In the genomic region with DNA sequence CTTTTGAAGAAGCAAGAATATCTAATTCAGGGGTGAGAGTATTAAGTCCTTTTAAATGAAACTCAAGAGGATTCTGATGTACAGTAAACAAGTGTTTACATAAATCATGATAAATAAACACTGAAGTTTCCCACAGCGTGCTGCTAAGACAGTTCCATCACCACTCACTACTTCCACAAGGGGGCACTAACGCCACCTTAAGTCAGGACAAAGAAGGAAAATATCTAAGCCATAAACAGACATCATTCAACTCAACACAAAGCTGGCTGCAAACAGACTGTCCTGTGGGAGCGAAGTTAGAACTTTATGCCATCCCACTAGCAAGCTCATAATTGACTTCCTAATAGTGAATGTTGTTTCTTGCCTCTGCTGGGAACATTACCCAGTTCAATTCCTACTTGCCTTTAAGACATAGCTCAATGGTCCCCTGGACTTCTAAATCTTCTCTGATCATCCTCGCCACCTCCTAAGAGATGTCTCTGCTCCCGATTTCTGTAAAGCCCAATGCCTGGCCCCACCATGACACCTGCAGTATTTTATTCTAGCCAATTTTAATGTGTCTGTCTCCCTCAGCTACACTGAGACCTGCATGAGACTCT, we compare ENCODE assay signal across 8 cellular contexts. TPM values are rescaled to one million over a fixed set of nuclear protein-coding genes. Genes with fewer than 3 reads are reported as not detected.
DNase-seq lines count a peak whose midpoint lies in the region; ATAC-seq, FAIRE-seq and TF ChIP-seq lines count a peak whose summit lies in the region.

No MANE protein-coding gene starts in this region.

- peak; percentile 83 for ATAC-seq in HG03565 (IDR thresholded peaks at IDR 0.05; ENCODE audit: unreplicated experiment)
- ATAC-seq in naive thymus-derived CD4-positive, alpha-beta T cell = peak; percentile 83
- ATAC-seq in stimulated activated naive CD8-positive, alpha-beta T cell treated with anti-CD3 and anti-CD28 coated beads, Interleukin-15, amount 100 ng/mL, for 72 hours = peak; percentile 68

- DNase-seq in GM19239 (ENCODE audit: insufficient read length, low spot score) (peak; percentile 51), NOMO-1 (lab: John Stamatoyannopoulos, UW; ENCODE audit: unreplicated experiment in 2 of 2) (peak; percentile 24 to 73), epithelial cell of esophagus (ENCODE audit: low read depth) (peak; percentile 86)
- DNase-seq in activated CD8-positive, alpha-beta memory T cell treated with anti-CD3 and anti-CD28 coated beads for 48 hours (ENCODE audit: low read depth in 2 of 3, low spot score in 2 of 3) = peak in 2 of 3 experiments; percentile 14 to 15
- peak; percentile 11 to 67 (median 62) for DNase-seq in naive thymus-derived CD4-positive, alpha-beta T cell
- DNase-seq in stimulated activated naive CD8-positive, alpha-beta T cell treated with anti-CD3 and anti-CD28 coated beads, Interleukin-15, amount 100 ng/mL, for 72 hours = peak; percentile 55 to 61

- H3K9me3 Mint-ChIP-seq in naive thymus-derived CD4-positive, alpha-beta T cell = peaks cover 0 to 2% (median 0%) of the 10 kb centered on the region in 11 donors
- no peaks in the 10 kb centered on the region for H3K9me3 Mint-ChIP-seq in stimulated activated naive CD8-positive, alpha-beta T cell treated with anti-CD3 and anti-CD28 coated beads, Interleukin-15, amount 100 ng/mL, for 72 hours

- H3K36me3 Mint-ChIP-seq in naive thymus-derived CD4-positive, alpha-beta T cell = peaks cover 0 to 16% (median 4%) of the 10 kb centered on the region in 5 donors

- CTCF ChIA-PET in naive thymus-derived CD4-positive, alpha-beta T cell (lab: Charles Lee) = interaction anchor here (0.7 to 5.2 kb wide), 27 partner anchors 10 to 377 kb away, joined by 3 to 114 read pairs (median 5); partner anchors contain the start of gene SERPINE2

- H3K4me3 ChIP-seq in epithelial cell of esophagus (ENCODE audit: low read length) = no peak overlapping the region
- H3K4me3 ChIP-seq in naive thymus-derived CD4-positive, alpha-beta T cell (ENCODE audit: low read length) = no peak overlapping the region

- peaks cover 0 to 4% (median 0%) of the 10 kb centered on the region in 3 experiments for H3K36me3 ChIP-seq in naive thymus-derived CD4-positive, alpha-beta T cell (ENCODE audit: control insufficient read depth in 2 of 3, insufficient read depth in 3 of 3, low read length in 3 of 3)

- POLR2A ChIA-PET in naive thymus-derived CD4-positive, alpha-beta T cell (lab: Charles Lee) = interaction anchor here (1.1 to 1.4 kb wide), 2 partner anchors 31 to 45 kb away, joined by 4 to 5 read pairs; partner anchors contain the start of gene SERPINE2

- H3K27ac Mint-ChIP-seq in naive thymus-derived CD4-positive, alpha-beta T cell = no peak overlapping the region
- peak overlapping the region; percentile 98 to 100 for H3K27ac Mint-ChIP-seq in stimulated activated naive CD8-positive, alpha-beta T cell treated with anti-CD3 and anti-CD28 coated beads, Interleukin-15, amount 100 ng/mL, for 72 hours

- TF ChIP-seq CTCF in C4-2B (conservative IDR thresholded peaks at IDR 0.05) = peak; percentile 83
- peak; percentile 92 for TF ChIP-seq CTCF in epithelial cell of esophagus (IDR thresholded peaks at IDR 0.05; ENCODE audit: insufficient read depth, low read depth, low read length, missing control alignments)

- peak; percentile 84 for FAIRE-seq in GM19239 (lab: Jason Lieb, UNC)

- H3K9me3 ChIP-seq in naive thymus-derived CD4-positive, alpha-beta T cell (ENCODE audit: control insufficient read depth in 2 of 3, low read length in 3 of 3) = no peaks in the 10 kb centered on the region

- H3K27ac ChIP-seq in C4-2B = no peak overlapping the region
- H3K27ac ChIP-seq in naive thymus-derived CD4-positive, alpha-beta T cell (ENCODE audit: low read depth, low read length) = no peak overlapping the region

- peaks cover 0 to 22% (median 0%) of the 10 kb centered on the region in 7 donors for H3K4me1 Mint-ChIP-seq in naive thymus-derived CD4-positive, alpha-beta T cell
- peaks cover 30% of the 10 kb centered on the region for H3K4me1 Mint-ChIP-seq in stimulated activated naive CD8-positive, alpha-beta T cell treated with anti-CD3 and anti-CD28 coated beads, Interleukin-15, amount 100 ng/mL, for 72 hours

- no peaks in the 10 kb centered on the region for H3K4me1 ChIP-seq in naive thymus-derived CD4-positive, alpha-beta T cell (ENCODE audit: control insufficient read depth in 2 of 2, insufficient read depth in 2 of 2, low read length in 2 of 2)

- H3K4me3 Mint-ChIP-seq in naive thymus-derived CD4-positive, alpha-beta T cell = no peak overlapping the region
- H3K4me3 Mint-ChIP-seq in stimulated activated naive CD8-positive, alpha-beta T cell treated with anti-CD3 and anti-CD28 coated beads, Interleukin-15, amount 100 ng/mL, for 72 hours = no peak overlapping the region

- H3K27me3 ChIP-seq in naive thymus-derived CD4-positive, alpha-beta T cell (ENCODE audit: control insufficient read depth in 2 of 2, insufficient read depth in 2 of 2, low read length in 2 of 2) = no peaks in the 10 kb centered on the region

- intact Hi-C loops in naive thymus-derived CD4-positive, alpha-beta T cell (cut with micrococcal nuclease) = loop anchor here (1.0 to 10.0 kb wide), 9 partner anchors 23 to 1021 kb away; partner anchors contain the start of gene SERPINE2 (in 2 of the 2)

- H3K27me3 Mint-ChIP-seq in naive thymus-derived CD4-positive, alpha-beta T cell = no peaks in the 10 kb centered on the region
- H3K27me3 Mint-ChIP-seq in stimulated activated naive CD8-positive, alpha-beta T cell treated with anti-CD3 and anti-CD28 coated beads, Interleukin-15, amount 100 ng/mL, for 72 hours = no peaks in the 10 kb centered on the region

RNA-seq across cellular contexts. Expression of gene MRPL44, which starts 36.5 kb away (rescaled TPM):
- 10 to 100 TPM; 18.0 to 31.2 (median 26.8) TPM for total RNA-seq in naive thymus-derived CD4-positive, alpha-beta T cell
- 10 to 100 TPM; 33.1 to 36.2 TPM for polyA plus RNA-seq in naive thymus-derived CD4-positive, alpha-beta T cell

RNA-seq across cellular contexts. Expression of gene SERPINE2, which starts 45.4 kb away (rescaled TPM):
- total RNA-seq in naive thymus-derived CD4-positive, alpha-beta T cell = 10 to 100 TPM in 2 of 5 experiments, 1 to 10 TPM in 3; 5.2 to 18.1 (median 8.1) TPM
- polyA plus RNA-seq in naive thymus-derived CD4-positive, alpha-beta T cell = 10 to 100 TPM; 15.3 to 46.7 TPM

RNA-seq across cellular contexts. Expression of gene WDFY1, which starts 48.6 kb away (rescaled TPM):
- total RNA-seq in naive thymus-derived CD4-positive, alpha-beta T cell = 10 to 100 TPM; 25.3 to 80.1 (median 29.9) TPM
- polyA plus RNA-seq in naive thymus-derived CD4-positive, alpha-beta T cell = 10 to 100 TPM; 13.9 to 15.0 TPM

Comparison
In these comparisons a context has a peak if more than half of its experiments do, and no peak if none do; other contexts are left out.
1. DNase-seq: peak in every context shown above with its lines; median percentile 86 in epithelial cell of esophagus; 62 in naive thymus-derived CD4-positive, alpha-beta T cell; 58 in stimulated activated naive CD8-positive, alpha-beta T cell treated with anti-CD3 and anti-CD28 coated beads, Interleukin-15, amount 100 ng/mL, for 72 hours; 51 in GM19239; 48 in NOMO-1; 14 in activated CD8-positive, alpha-beta memory T cell treated with anti-CD3 and anti-CD28 coated beads for 48 hours.
2. H3K27ac Mint-ChIP-seq: peak in stimulated activated naive CD8-positive, alpha-beta T cell treated with anti-CD3 and anti-CD28 coated beads, Interleukin-15, amount 100 ng/mL, for 72 hours (2 of 2); none in naive thymus-derived CD4-positive, alpha-beta T cell (0 of 9).
3. Peak in every context shown above with its lines, with median percentiles within 50 percentile points of each other: ATAC-seq.